In the genomic region with DNA sequence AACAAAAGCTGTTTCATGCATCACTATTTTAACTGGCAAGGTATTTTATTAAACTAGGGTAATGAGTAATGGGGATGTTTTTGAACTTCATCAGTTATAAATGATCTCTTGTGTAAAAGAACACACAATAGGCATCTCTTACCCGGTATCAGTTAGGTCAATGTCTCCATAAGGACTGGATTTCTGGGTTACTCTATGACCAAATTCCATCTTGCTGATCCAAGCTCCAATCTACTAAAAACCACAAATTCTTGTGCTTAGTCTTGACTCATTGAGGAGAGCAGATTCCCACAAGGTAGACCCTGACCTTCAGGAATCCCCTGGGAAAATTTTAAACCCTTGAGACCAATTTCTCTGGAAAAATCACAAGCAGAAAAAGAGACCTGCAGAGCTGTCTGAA, we compare ENCODE assay signal across 31 cellular contexts.
"Had no signal": no experiment of that assay in that cellular context is flagged by ENCODE, and none has a peak within 500 bp of the region (broad histone marks: within the 10 kb centered on the region; RNA-seq: fewer than 3 reads in every experiment).

No MANE protein-coding gene starts in this region.

- H3K27ac ChIP-seq: body of pancreas, colonic mucosa, left lung, neutrophil, skin epidermis, upper lobe of left lung, vagina had no signal

- H3K36me3 ChIP-seq: colonic mucosa, left lung, neutrophil, upper lobe of left lung, vagina had no signal

- H3K9me3 ChIP-seq: body of pancreas, colonic mucosa, left lung, neutrophil, upper lobe of left lung, vagina had no signal

- H3K4me1 ChIP-seq: body of pancreas, colonic mucosa, left lung, upper lobe of left lung, vagina had no signal

- H3K4me3 ChIP-seq: body of pancreas, colonic mucosa, left lung, skin epidermis, upper lobe of left lung, vagina had no signal

- H3K27me3 ChIP-seq: body of pancreas, colonic mucosa, left lung, neutrophil, upper lobe of left lung, vagina had no signal

- DNase-seq: activated CD4-positive, alpha-beta memory T cell treated with anti-CD3 and anti-CD28 coated beads, Interleukin-2, amount 10 ng/mL, durations not matched to agents 7 days and 5 days; activated CD4-positive, alpha-beta T cell treated with anti-CD3 and anti-CD28 coated beads, Interleukin-2, amount 10 ng/mL, durations not matched to agents 7 days and 5 days; activated CD4-positive, CD25-positive, alpha-beta regulatory T cell treated with anti-CD3 and anti-CD28 coated beads, Interleukin-2, amount 50 U/mL, for 72 hours; activated CD8-positive, alpha-beta memory T cell treated with anti-CD3 and anti-CD28 coated beads, Interleukin-2, amount 50 U/mL, for 48 hours; activated gamma-delta T cell; activated naive CD4-positive, alpha-beta T cell treated with anti-CD3 and anti-CD28 coated beads, Interleukin-2, amount 10 ng/mL, durations not matched to agents 7 days and 5 days; activated naive CD8-positive, alpha-beta T cell treated with anti-CD3 and anti-CD28 coated beads, Interleukin-2, amount 10 ng/mL, durations not matched to agents 7 days and 5 days; activated T-cell treated with anti-CD3 and anti-CD28 coated beads, Interleukin-2, amount 50 U/mL, for 24 hours; amniotic stem cell; body of pancreas; cerebellar nuclear complex; colonic mucosa; effector memory CD4-positive, alpha-beta T cell; erythroblast; foreskin fibroblast; head of caudate nucleus; hippocampal formation; kidney; left lung; retina; stimulated activated CD4-positive, alpha-beta T cell treated with anti-CD3 and anti-CD28 coated beads, Interleukin-4, amount 100 ng/mL, for 4 hours; stimulated activated CD8-positive, alpha-beta memory T cell treated with anti-CD3 and anti-CD28 coated beads, Interleukin-4, amount 100 ng/mL, for 48 hours; stimulated activated naive CD8-positive, alpha-beta T cell treated with anti-CD3 and anti-CD28 coated beads, Interleukin-15, amount 100 ng/mL, for 72 hours; substantia nigra; T-helper 9 cell; upper lobe of left lung had no signal

- ATAC-seq: body of pancreas; left lung; sciatic nerve; stimulated activated memory B cell treated with anti-CD40 and anti-IgM and Interleukin-4, amounts not matched to agents 10 μg/mL and 1 μg/mL and 100 μg/mL, for 72 hours; stimulated activated naive CD8-positive, alpha-beta T cell treated with anti-CD3 and anti-CD28 coated beads, Interleukin-15, amount 100 ng/mL, for 72 hours had no signal
